In genomic region chr22:31659246-31659645, GRCh38 we compare ENCODE assay signal across 15 cellular contexts. TPM values are rescaled to one million over a fixed set of nuclear protein-coding genes. Genes with fewer than 3 reads are reported as not detected.
DNase-seq lines count a peak whose midpoint lies in the region; ATAC-seq and TF ChIP-seq lines count a peak whose summit lies in the region.
"Had no signal": no experiment of that assay in that cellular context is flagged by ENCODE, and none has a peak within 500 bp of the region (broad histone marks: within the 10 kb centered on the region; RNA-seq: fewer than 3 reads in every experiment).

No MANE protein-coding gene starts in this region.

- ATAC-seq in RWPE2 (ENCODE audit: low read depth): peak; percentile 67
- ATAC-seq in HG02885 (IDR thresholded peaks at IDR 0.05; ENCODE audit: poor library complexity, unreplicated experiment): no peak
- ATAC-seq: HepG2, Panc1 had no signal

- H3K9me2 ChIP-seq in OCI-LY7 (ENCODE audit: insufficient read depth, low read length): no peaks in the 10 kb centered on the region

- H3K4me1 ChIP-seq in RWPE2 (ENCODE audit: insufficient read depth, poor library complexity, severe bottlenecking) (peaks cover 23% of the 10 kb centered on the region), OCI-LY7 (ENCODE audit: insufficient read depth, low read length, poor library complexity, severe bottlenecking) (peaks cover 23% of the 10 kb centered on the region), uterus (no peaks in the 10 kb centered on the region)

- peaks cover 1% of the 10 kb centered on the region for H3K27me3 Mint-ChIP-seq in neural crest cell (ENCODE audit: low read depth)

- H3K27ac ChIP-seq in RWPE2 (ENCODE audit: poor library complexity, severe bottlenecking) (peak overlapping the region; percentile 93), epithelial cell of prostate (peak overlapping the region; percentile 99), OCI-LY7 (ENCODE audit: low read depth, low read length, poor library complexity, severe bottlenecking) (no peak overlapping the region), uterus (no peak overlapping the region)

- TF ChIP-seq CTCF in RWPE2 (IDR thresholded peaks at IDR 0.05; ENCODE audit: poor library complexity, severe bottlenecking) (no peak), neural crest cell (conservative IDR thresholded peaks at IDR 0.05) (no peak), OCI-LY7 (conservative IDR thresholded peaks at IDR 0.05; ENCODE audit: low read length) (no peak), uterus (IDR thresholded peaks at IDR 0.05) (no peak)

- H3K27me3 ChIP-seq in RWPE2 (ENCODE audit: insufficient read depth, poor library complexity, severe bottlenecking) (no peaks in the 10 kb centered on the region), uterus (no peaks in the 10 kb centered on the region)

- peaks cover 51% of the 10 kb centered on the region for H3K79me2 ChIP-seq in OCI-LY7 (ENCODE audit: insufficient read depth, low read depth, low read length)

- no peaks in the 10 kb centered on the region for H3K9me3 Mint-ChIP-seq in neural crest cell
- H3K9me3 Mint-ChIP-seq: CD4-positive, alpha-beta memory T cell had no signal

- peaks cover 19% of the 10 kb centered on the region for H3K4me1 Mint-ChIP-seq in neural crest cell

- intact Hi-C loops in OCI-LY7 (cut with micrococcal nuclease; ENCODE audit: unreplicated experiment) (no loop called here), uterus (cut with DNase I; ENCODE audit: low total_unique reads) (no loop called here)

- DNase-seq in ELR (ENCODE audit: low read depth) (peak; percentile 48), RWPE2 (ENCODE audit: low spot score) (no peak), epithelial cell of prostate (ENCODE audit: low read depth, low spot score) (no peak), neural crest cell (ENCODE audit: low read depth, low spot score) (no peak), OCI-LY7 (ENCODE audit: low spot score) (no peak), uterus (no peak)
- DNase-seq: CD4-positive, alpha-beta memory T cell; DMS79 treated with DMSO at 0.1 percent for 48 hours; NCI-H1930; NCI-H2171; NCI-H774; SHP77 treated with DMSO at 0.1 percent for 48 hours had no signal

- H2AFZ ChIP-seq in OCI-LY7 (ENCODE audit: low read length): no peak overlapping the region

- TF ChIP-seq POLR2A in uterus (IDR thresholded peaks at IDR 0.05): no peak

- POLR2A ChIA-PET in OCI-LY7 (lab: Charles Lee): no interaction called here

- H3K4me3 ChIP-seq in RWPE2 (ENCODE audit: severe bottlenecking): no peak overlapping the region
- no peak overlapping the region for H3K4me3 ChIP-seq in OCI-LY7 (ENCODE audit: low read depth, low read length, poor library complexity, severe bottlenecking)
- no peak overlapping the region for H3K4me3 ChIP-seq in uterus

- CTCF ChIA-PET in OCI-LY7 (lab: Charles Lee; ENCODE audit: unreplicated experiment): no interaction called here

- H3K27ac Mint-ChIP-seq in neural crest cell (ENCODE audit: unreplicated experiment): no peak overlapping the region

- peak overlapping the region; percentile 47 for H3K4me3 Mint-ChIP-seq in neural crest cell

- H3K9me3 ChIP-seq in RWPE2 (ENCODE audit: severe bottlenecking): no peaks in the 10 kb centered on the region
- no peaks in the 10 kb centered on the region for H3K9me3 ChIP-seq in OCI-LY7 (ENCODE audit: low read length)
- H3K9me3 ChIP-seq in uterus: no peaks in the 10 kb centered on the region

- H4K20me1 ChIP-seq in OCI-LY7 (ENCODE audit: insufficient read depth, low read length): peaks cover 1% of the 10 kb centered on the region; the same call in 1 of the 2 replicates

- H3K36me3 Mint-ChIP-seq in neural crest cell (ENCODE audit: low read depth): no peaks in the 10 kb centered on the region

- H3K36me3 ChIP-seq in RWPE2 (ENCODE audit: low read depth) (peaks cover 7% of the 10 kb centered on the region), OCI-LY7 (ENCODE audit: insufficient read depth, low read length) (no peaks in the 10 kb centered on the region; the same call in 1 of the 2 replicates), uterus (no peaks in the 10 kb centered on the region)

- H3K4me2 ChIP-seq in OCI-LY7 (ENCODE audit: low read length): no peak overlapping the region

- no TSS peak for BruUV-seq in OCI-LY7 (replicated peaks; lab: Mats Ljungman, UMichigan)

RNA-seq across cellular contexts. Expression of gene PISD, which starts 2.8 kb away (rescaled TPM):
- total RNA-seq in neural crest cell: 29.0 and 29.2 TPM in 2 replicates
- total RNA-seq in OCI-LY7 (2014; rRNA removed; shearing (Covaris generic)): 21.5 and 25.7 TPM in 2 replicates
- total RNA-seq in OCI-LY7 (2022): 39.4 and 51.9 TPM in 2 replicates
- total RNA-seq in uterus: 100 to 1,000 TPM in 1 of 4 donors, 10 to 100 TPM in 3; 21.8 to 205 (median 42.2) TPM

Comparison
In these comparisons a context has a peak if more than half of its experiments do, and no peak if none do; other contexts are left out.
1. H3K27ac ChIP-seq: peak in RWPE2 (single experiment) and epithelial cell of prostate (single experiment); none in OCI-LY7 (single experiment) and uterus (0 of 2).